In the genomic region with DNA sequence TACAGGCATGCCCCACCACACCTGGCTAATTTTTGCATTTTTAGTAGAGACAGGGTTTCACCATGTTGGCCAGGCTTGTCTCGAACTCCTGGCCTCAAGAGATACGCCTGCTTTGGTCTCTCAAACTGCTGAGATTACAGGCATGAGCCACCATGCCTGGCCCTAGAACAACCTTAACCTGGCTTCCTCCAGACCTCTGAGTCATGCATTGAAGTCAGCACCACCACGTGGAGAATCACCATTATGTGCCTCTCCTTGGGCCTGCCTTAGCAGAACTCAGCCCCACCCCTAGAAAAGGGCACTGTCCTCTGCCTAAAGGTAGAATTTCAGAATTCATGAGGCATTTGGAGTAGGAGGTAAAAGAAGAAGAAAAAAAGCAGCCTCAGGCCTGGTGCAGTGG, we compare ENCODE assay signal across 13 cellular contexts. TPM values are rescaled to one million over a fixed set of nuclear protein-coding genes. Genes with fewer than 3 reads are reported as not detected.
DNase-seq lines count a peak whose midpoint lies in the region; ATAC-seq, FAIRE-seq and TF ChIP-seq lines count a peak whose summit lies in the region.
"Had no signal": no experiment of that assay in that cellular context is flagged by ENCODE, and none has a peak within 500 bp of the region (broad histone marks: within the 10 kb centered on the region; RNA-seq: fewer than 3 reads in every experiment).

No MANE protein-coding gene starts in this region.

- no peak for FAIRE-seq in bronchial epithelial cell (lab: Jason Lieb, UNC)
- FAIRE-seq: G401.6 had no signal

- H3K4me3 Mint-ChIP-seq in activated T-cell treated with anti-CD3 and anti-CD28 coated beads, Interleukin-2, amount 50 U/mL, for 72 hours = no peak overlapping the region
- no peak overlapping the region for H3K4me3 Mint-ChIP-seq in activated T-cell treated with anti-CD3 and anti-CD28 coated beads, Interleukin-2, amount 50 U/mL, for 24 hours
- H3K4me3 Mint-ChIP-seq in naive thymus-derived CD8-positive, alpha-beta T cell = no peak overlapping the region
- H3K4me3 Mint-ChIP-seq: T-helper 17 cell had no signal

- peak; percentile 92 to 98 for ATAC-seq in activated T-cell treated with anti-CD3 and anti-CD28 coated beads, Interleukin-2, amount 50 U/mL, for 72 hours (replicated peaks in 1 of 2)
- ATAC-seq in sciatic nerve = no peak
- ATAC-seq in naive thymus-derived CD8-positive, alpha-beta T cell = no peak
- ATAC-seq: T-helper 17 cell had no signal

- intact Hi-C loops in sciatic nerve (cut with DNase I) = no loop called here

- DNase-seq in activated T-cell treated with anti-CD3 and anti-CD28 coated beads, Interleukin-2, amount 50 U/mL, for 72 hours = peak; percentile 32 to 45
- no peak for DNase-seq in activated T-cell treated with anti-CD3 and anti-CD28 coated beads, Interleukin-2, amount 50 U/mL, for 24 hours
- DNase-seq in NCI-H69 (lab: John Stamatoyannopoulos, UW) (peak; percentile 17), bronchial epithelial cell (ENCODE audit: low read depth) (peak; percentile 90), renal cortical epithelial cell (ENCODE audit: low read depth) (peak; percentile 72), sciatic nerve (ENCODE audit: low spot score) (no peak)
- DNase-seq in stimulated activated naive CD4-positive, alpha-beta T cell (lab: John Stamatoyannopoulos, UW) = no peak
- DNase-seq in naive thymus-derived CD8-positive, alpha-beta T cell = no peak
- DNase-seq: AML-193, naive B cell, NCI-H2029, T-helper 17 cell had no signal

- no peak overlapping the region for H3K4me3 ChIP-seq in bronchial epithelial cell (ENCODE audit: low read depth, low read length)

- no peaks in the 10 kb centered on the region for H3K36me3 Mint-ChIP-seq in activated T-cell treated with anti-CD3 and anti-CD28 coated beads, Interleukin-2, amount 50 U/mL, for 72 hours (ENCODE audit: insufficient read depth in 2 of 2)
- H3K36me3 Mint-ChIP-seq in activated T-cell treated with anti-CD3 and anti-CD28 coated beads, Interleukin-2, amount 50 U/mL, for 24 hours (ENCODE audit: low read depth) = no peaks in the 10 kb centered on the region
- H3K36me3 Mint-ChIP-seq in naive thymus-derived CD8-positive, alpha-beta T cell = peaks cover 0 to 3% (median 0%) of the 10 kb centered on the region in 3 donors
- H3K36me3 Mint-ChIP-seq: naive B cell had no signal

- no peak for TF ChIP-seq CTCF in bronchial epithelial cell (IDR thresholded peaks at IDR 0.05; ENCODE audit: insufficient read depth, low read length, severe bottlenecking)

- POLR2A ChIA-PET in naive thymus-derived CD8-positive, alpha-beta T cell (lab: Charles Lee) = no interaction called here

- no peaks in the 10 kb centered on the region for H3K27me3 Mint-ChIP-seq in activated T-cell treated with anti-CD3 and anti-CD28 coated beads, Interleukin-2, amount 50 U/mL, for 72 hours (ENCODE audit: low read depth)
- H3K27me3 Mint-ChIP-seq in activated T-cell treated with anti-CD3 and anti-CD28 coated beads, Interleukin-2, amount 50 U/mL, for 24 hours = no peaks in the 10 kb centered on the region
- H3K27me3 Mint-ChIP-seq in naive thymus-derived CD8-positive, alpha-beta T cell = no peaks in the 10 kb centered on the region
- H3K27me3 Mint-ChIP-seq: naive B cell, T-helper 17 cell had no signal

- H3K9me3 Mint-ChIP-seq in activated T-cell treated with anti-CD3 and anti-CD28 coated beads, Interleukin-2, amount 50 U/mL, for 72 hours = no peaks in the 10 kb centered on the region
- H3K9me3 Mint-ChIP-seq in activated T-cell treated with anti-CD3 and anti-CD28 coated beads, Interleukin-2, amount 50 U/mL, for 24 hours = no peaks in the 10 kb centered on the region
- H3K9me3 Mint-ChIP-seq in naive thymus-derived CD8-positive, alpha-beta T cell = no peaks in the 10 kb centered on the region
- H3K9me3 Mint-ChIP-seq: naive B cell had no signal

- peaks cover 11% of the 10 kb centered on the region for H3K4me1 Mint-ChIP-seq in activated T-cell treated with anti-CD3 and anti-CD28 coated beads, Interleukin-2, amount 50 U/mL, for 72 hours (ENCODE audit: low read depth)
- H3K4me1 Mint-ChIP-seq in activated T-cell treated with anti-CD3 and anti-CD28 coated beads, Interleukin-2, amount 50 U/mL, for 24 hours (ENCODE audit: low read depth) = peaks cover 6% of the 10 kb centered on the region
- H3K4me1 Mint-ChIP-seq in naive thymus-derived CD8-positive, alpha-beta T cell = no peaks in the 10 kb centered on the region
- H3K4me1 Mint-ChIP-seq: naive B cell, T-helper 17 cell had no signal

- H3K36me3 ChIP-seq in bronchial epithelial cell (ENCODE audit: control insufficient read depth, insufficient read depth, low read length) = no peaks in the 10 kb centered on the region

- no peaks in the 10 kb centered on the region for H3K27me3 ChIP-seq in bronchial epithelial cell (ENCODE audit: control insufficient read depth, insufficient read depth, low read length)

- no peak overlapping the region for H3K27ac Mint-ChIP-seq in activated T-cell treated with anti-CD3 and anti-CD28 coated beads, Interleukin-2, amount 50 U/mL, for 72 hours
- H3K27ac Mint-ChIP-seq in activated T-cell treated with anti-CD3 and anti-CD28 coated beads, Interleukin-2, amount 50 U/mL, for 24 hours = no peak overlapping the region
- H3K27ac Mint-ChIP-seq in naive thymus-derived CD8-positive, alpha-beta T cell = no peak overlapping the region
- H3K27ac Mint-ChIP-seq: T-helper 17 cell had no signal

RNA-seq across cellular contexts. Expression of a gene that starts 49.0 kb away (rescaled TPM):
- total RNA-seq in activated T-cell treated with anti-CD3 and anti-CD28 coated beads, Interleukin-2, amount 50 U/mL, for 72 hours = 100 to 1,000 TPM; 117 to 124 TPM
- total RNA-seq in bronchial epithelial cell (95.0 and 98.2 TPM in 2 replicates), renal cortical epithelial cell (49.3 and 58.7 TPM in 2 replicates), sciatic nerve (142 TPM)
- total RNA-seq in naive thymus-derived CD8-positive, alpha-beta T cell = 10 to 100 TPM; 11.8 to 12.5 TPM
- 10 to 100 TPM in 1 of 3 donors, 1 to 10 TPM in 2; 9.0 to 11.0 (median 9.6) TPM for polyA plus RNA-seq in naive thymus-derived CD8-positive, alpha-beta T cell

Comparison
In these comparisons a context has a peak if more than half of its experiments do, and no peak if none do; other contexts are left out.
1. DNase-seq: peak in activated T-cell treated with anti-CD3 and anti-CD28 coated beads, Interleukin-2, amount 50 U/mL, for 72 hours (2 of 2), NCI-H69 (single experiment), bronchial epithelial cell (single experiment) and renal cortical epithelial cell (single experiment); none in activated T-cell treated with anti-CD3 and anti-CD28 coated beads, Interleukin-2, amount 50 U/mL, for 24 hours (single experiment), stimulated activated naive CD4-positive, alpha-beta T cell (0 of 6), sciatic nerve (single experiment) and naive thymus-derived CD8-positive, alpha-beta T cell (0 of 10).
2. ATAC-seq: peak in activated T-cell treated with anti-CD3 and anti-CD28 coated beads, Interleukin-2, amount 50 U/mL, for 72 hours (2 of 2); none in sciatic nerve (single experiment) and naive thymus-derived CD8-positive, alpha-beta T cell (0 of 2).